ENCODE assay signal across 22 cellular contexts in the genomic region with DNA sequence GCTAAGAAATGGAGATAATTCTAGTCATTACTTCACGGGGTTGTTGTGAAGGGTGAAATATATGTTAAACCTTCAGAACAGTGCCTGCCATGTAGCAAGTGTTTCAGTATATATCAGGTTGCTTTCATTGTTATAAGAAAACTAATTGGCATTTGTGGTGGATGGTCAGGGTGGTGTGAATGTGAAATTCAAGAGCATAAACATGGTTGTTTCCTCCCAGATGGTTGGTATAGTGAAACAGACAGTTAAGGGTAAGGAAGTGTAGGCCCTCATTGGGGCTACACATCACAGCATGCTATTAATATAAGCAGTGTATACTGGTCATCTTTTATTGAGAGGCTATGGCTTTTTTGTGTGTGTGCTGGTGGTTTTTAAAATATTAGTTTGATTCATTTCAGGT.
"Had no signal": no experiment of that assay in that cellular context is flagged by ENCODE, and none has a peak within 500 bp of the region (broad histone marks: within the 10 kb centered on the region; RNA-seq: fewer than 3 reads in every experiment).

No MANE protein-coding gene starts in this region.

- FAIRE-seq: astrocyte, TTC549 had no signal

- DNase-seq: activated CD4-positive, alpha-beta memory T cell treated with anti-CD3 and anti-CD28 coated beads, Interleukin-2, amount 10 ng/mL, durations not matched to agents 7 days and 5 days; activated CD4-positive, alpha-beta T cell treated with anti-CD3 and anti-CD28 coated beads, Interleukin-2, amount 50 U/mL, for 1 hour; activated CD4-positive, CD25-positive, alpha-beta regulatory T cell; activated gamma-delta T cell; activated naive CD4-positive, alpha-beta T cell treated with anti-CD3 and anti-CD28 coated beads for 36 hours; activated T-cell treated with anti-CD3 and anti-CD28 coated beads for 4 hours; activated T-cell treated with anti-CD3 and anti-CD28 coated beads, Interleukin-2, amount 50 U/mL, for 48 hours; amygdala; KBM-7; NCI-H1092; NCI-H1694; NCI-H2029; NCI-H2107; PC-9; SHP77 treated with DMSO at 0.1 percent for 48 hours; T-cell; T-helper 2 cell; T1000 had no signal

- ATAC-seq: activated T-helper 17 cell treated with anti-CD3 and anti-CD28 coated beads, Interleukin-2, amount 50 U/mL, for 72 hours; T-cell had no signal

- H3K4me2 ChIP-seq: PC-9 had no signal

- H3K4me3 ChIP-seq: PC-9, SK-N-MC had no signal

- H2AFZ ChIP-seq: PC-9 had no signal

- H3K27ac ChIP-seq: PC-9, SK-N-MC had no signal
